ENCODE assay signal across 8 cellular contexts in the genomic region with DNA sequence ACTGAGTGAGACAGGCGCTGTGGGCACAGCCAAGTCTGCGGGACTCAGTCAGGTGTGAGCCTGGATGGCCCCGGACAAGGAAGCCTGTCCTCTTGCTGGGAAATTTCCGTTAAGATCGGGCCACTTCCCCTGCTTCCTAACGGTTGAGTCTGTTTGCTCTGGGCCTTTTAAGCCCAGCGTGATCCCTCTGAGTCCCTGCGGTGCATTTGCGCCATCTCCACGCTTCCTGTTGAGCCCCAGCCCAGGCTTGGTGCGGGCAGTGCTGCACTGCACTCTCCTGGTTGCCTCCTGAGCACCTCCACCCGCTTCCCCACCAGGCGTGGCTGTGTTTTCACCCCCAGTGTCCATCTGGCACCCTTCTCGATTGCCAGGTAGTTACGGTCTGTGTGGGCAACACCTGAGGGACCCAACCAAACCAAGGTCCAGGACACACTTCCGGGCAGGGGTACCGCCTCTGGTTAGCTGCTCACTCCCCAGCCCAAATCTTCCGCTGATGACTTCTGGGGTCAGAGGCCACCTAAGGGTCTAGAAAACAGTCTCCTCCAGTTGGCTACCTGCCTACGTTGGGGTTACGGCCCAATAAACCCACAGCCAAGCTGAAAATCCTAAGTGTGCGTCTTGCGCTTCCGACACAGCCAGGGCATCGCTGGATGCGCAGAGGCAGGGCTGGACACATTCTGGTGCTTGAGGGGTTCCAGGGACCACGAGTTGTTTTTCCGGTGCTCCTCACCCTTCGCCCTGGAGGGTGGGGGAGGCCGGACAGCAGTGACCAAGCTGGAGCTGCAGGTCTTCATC. TPM values are rescaled to one million over a fixed set of nuclear protein-coding genes. Genes with fewer than 3 reads are reported as not detected.
A peak's percentile ranks its signal among the peaks of the same experiment; 100 is the strongest.
DNase-seq lines count a peak whose midpoint lies in the region; ATAC-seq and TF ChIP-seq lines count a peak whose summit lies in the region.

No MANE protein-coding gene starts in this region.

- peak overlapping the region; percentile 98 for H3K4me2 ChIP-seq in smooth muscle cell

- H3K36me3 ChIP-seq in BE2C (peaks cover 39% of the 10 kb centered on the region), H7 (replicated peaks; ENCODE audit: control insufficient read depth, insufficient read depth, low read length) (peaks cover under 1% of the 10 kb centered on the region), smooth muscle cell (ENCODE audit: low read depth) (no peaks in the 10 kb centered on the region)

- no peaks in the 10 kb centered on the region for H3K27me3 Mint-ChIP-seq in T-helper 1 cell treated with Interleukin-12 subunit alpha and Interleukin-12 subunit beta and Interleukin-4 antibody, amounts not matched to agents 30 μg/mL and 1 μg/mL, for 36 hours (ENCODE audit: low read depth)

- H3K4me3 Mint-ChIP-seq in T-helper 1 cell treated with Interleukin-12 subunit alpha and Interleukin-12 subunit beta and Interleukin-4 antibody, amounts not matched to agents 30 μg/mL and 1 μg/mL, for 36 hours = peak overlapping the region; percentile 61

- no peak for ATAC-seq in GM19467 (IDR thresholded peaks at IDR 0.05; ENCODE audit: unreplicated experiment)

- H3K4me1 Mint-ChIP-seq in T-helper 1 cell treated with Interleukin-12 subunit alpha and Interleukin-12 subunit beta and Interleukin-4 antibody, amounts not matched to agents 30 μg/mL and 1 μg/mL, for 36 hours (ENCODE audit: low read depth) = peaks cover 12% of the 10 kb centered on the region

- peaks cover 12% of the 10 kb centered on the region for H3K36me3 Mint-ChIP-seq in T-helper 1 cell treated with Interleukin-12 subunit alpha and Interleukin-12 subunit beta and Interleukin-4 antibody, amounts not matched to agents 30 μg/mL and 1 μg/mL, for 36 hours (ENCODE audit: low read depth)

- H4K20me1 ChIP-seq in smooth muscle cell (ENCODE audit: low read depth) = no peaks in the 10 kb centered on the region

- H3K9me3 ChIP-seq in BE2C (no peaks in the 10 kb centered on the region), smooth muscle cell (replicated peaks; ENCODE audit: low read depth) (no peaks in the 10 kb centered on the region)

- H3K4me3 ChIP-seq in BE2C (ENCODE audit: low read depth, low read length) (peak overlapping the region; percentile 45), H7 (ENCODE audit: insufficient read depth, low read depth, low read length) (peak overlapping the region; percentile 47), smooth muscle cell (peak overlapping the region; percentile 71)

- peak overlapping the region; percentile 26 for H3K27ac Mint-ChIP-seq in T-helper 1 cell treated with Interleukin-12 subunit alpha and Interleukin-12 subunit beta and Interleukin-4 antibody, amounts not matched to agents 30 μg/mL and 1 μg/mL, for 36 hours

- H3K79me2 ChIP-seq in smooth muscle cell (ENCODE audit: low read depth) = no peaks in the 10 kb centered on the region

- H3K4me1 ChIP-seq in BE2C (peaks cover 5% of the 10 kb centered on the region; the same call in 1 of the 2 replicates), smooth muscle cell (ENCODE audit: low read depth) (peaks cover 27% of the 10 kb centered on the region)

- DNase-seq in BE2C = no peak
- DNase-seq in H7 = no peak
- peak; percentile 30 for DNase-seq in fibroblast of gingiva (ENCODE audit: low read depth)
- DNase-seq in smooth muscle cell (lab: John Stamatoyannopoulos, UW; ENCODE audit: unreplicated experiment) = no peak
- DNase-seq in SK-N-DZ (ENCODE audit: low spot score) = no peak
- no peak for DNase-seq in KG1 (lab: John Stamatoyannopoulos, UW)

- no peak overlapping the region for H3K9ac ChIP-seq in smooth muscle cell (ENCODE audit: low read depth)

- H3F3A ChIP-seq in smooth muscle cell (ENCODE audit: low read depth) = peaks cover 5% of the 10 kb centered on the region

- H3K27me3 ChIP-seq in BE2C = no peaks in the 10 kb centered on the region
- peaks cover 1% of the 10 kb centered on the region; the same call in 1 of the 2 replicates for H3K27me3 ChIP-seq in H7 (ENCODE audit: control insufficient read depth, insufficient read depth, low read length)
- no peaks in the 10 kb centered on the region for H3K27me3 ChIP-seq in smooth muscle cell (ENCODE audit: low read depth)

- no peak overlapping the region for H2AFZ ChIP-seq in smooth muscle cell (ENCODE audit: low read depth)

- TF ChIP-seq CTCF in BE2C (IDR thresholded peaks at IDR 0.05; ENCODE audit: low read depth, low read length) = no peak
- TF ChIP-seq CTCF in smooth muscle cell (IDR thresholded peaks at IDR 0.05; ENCODE audit: borderline replicate concordance, insufficient read depth, poor library complexity, severe bottlenecking) = no peak

- H3K27ac ChIP-seq in smooth muscle cell (ENCODE audit: low read depth) = no peak overlapping the region

- 19% methylated on average over 29 of the region's 29 CpGs for WGBS in smooth muscle cell (ENCODE audit: low lambda C conversion rate)

- H3K9me3 Mint-ChIP-seq in T-helper 1 cell treated with Interleukin-12 subunit alpha and Interleukin-12 subunit beta and Interleukin-4 antibody, amounts not matched to agents 30 μg/mL and 1 μg/mL, for 36 hours = no peaks in the 10 kb centered on the region

RNA-seq across cellular contexts. Expression of a gene that starts 1.4 kb away (rescaled TPM):
- polyA plus RNA-seq in BE2C (2012; ENCODE audit: insufficient read depth, insufficient read length, low read depth) = 21.3 TPM
- 50.6 and 56.7 TPM in 2 replicates for total RNA-seq in H7 (2014; rRNA removed; shearing (Covaris generic))
- total RNA-seq in smooth muscle cell = 8.4 and 11.3 TPM in 2 replicates
- polyA plus RNA-seq in smooth muscle cell = 13.0 and 21.0 TPM in 2 replicates
- polyA plus RNA-seq in SK-N-DZ (2014; cell fraction: cytosol; rRNA removed) = 93.2 and 115 TPM in 2 replicates
- polyA plus RNA-seq in SK-N-DZ (2014; cell fraction: nucleus; rRNA removed) = 72.5 and 115 TPM in 2 replicates

RNA-seq across cellular contexts. Expression of a gene that starts 7.5 kb away (rescaled TPM):
- 451 TPM for polyA plus RNA-seq in BE2C (2012; ENCODE audit: insufficient read depth, insufficient read length, low read depth)
- total RNA-seq in H7 (2014; rRNA removed; shearing (Covaris generic)) = 32.3 and 35.9 TPM in 2 replicates
- total RNA-seq in smooth muscle cell = 16.5 and 22.2 TPM in 2 replicates
- 83.6 and 92.4 TPM in 2 replicates for polyA plus RNA-seq in smooth muscle cell
- 49.5 and 59.3 TPM in 2 replicates for polyA plus RNA-seq in SK-N-DZ (2014; cell fraction: cytosol; rRNA removed)
- 27.5 and 48.5 TPM in 2 replicates for polyA plus RNA-seq in SK-N-DZ (2014; cell fraction: nucleus; rRNA removed)

RNA-seq across cellular contexts. Expression of a gene that starts 26.9 kb away (rescaled TPM):
- 393 TPM for polyA plus RNA-seq in BE2C (2012; ENCODE audit: insufficient read depth, insufficient read length, low read depth)
- total RNA-seq in H7 (2014; rRNA removed; shearing (Covaris generic)) = 119 and 133 TPM in 2 replicates
- 64.9 and 68.0 TPM in 2 replicates for total RNA-seq in smooth muscle cell
- polyA plus RNA-seq in smooth muscle cell = 164 and 194 TPM in 2 replicates
- polyA plus RNA-seq in SK-N-DZ (2014; cell fraction: cytosol; rRNA removed) = 132 and 162 TPM in 2 replicates
- 496 and 524 TPM in 2 replicates for polyA plus RNA-seq in SK-N-DZ (2014; cell fraction: nucleus; rRNA removed)

RNA-seq across cellular contexts. Expression of a gene that starts 27.1 kb away (rescaled TPM):
- polyA plus RNA-seq in BE2C (2012; ENCODE audit: insufficient read depth, insufficient read length, low read depth) = 101 TPM
- 47.4 and 74.6 TPM in 2 replicates for total RNA-seq in H7 (2014; rRNA removed; shearing (Covaris generic))
- 22.3 and 24.0 TPM in 2 replicates for total RNA-seq in smooth muscle cell
- 62.1 and 77.3 TPM in 2 replicates for polyA plus RNA-seq in smooth muscle cell
- 88.8 and 96.3 TPM in 2 replicates for polyA plus RNA-seq in SK-N-DZ (2014; cell fraction: cytosol; rRNA removed)
- 36.8 and 45.3 TPM in 2 replicates for polyA plus RNA-seq in SK-N-DZ (2014; cell fraction: nucleus; rRNA removed)

RNA-seq across cellular contexts. Expression of a gene that starts 44.2 kb away (rescaled TPM):
- 66.0 TPM for polyA plus RNA-seq in BE2C (2012; ENCODE audit: insufficient read depth, insufficient read length, low read depth)
- total RNA-seq in H7 (2014; rRNA removed; shearing (Covaris generic)) = 40.7 and 49.7 TPM in 2 replicates
- total RNA-seq in smooth muscle cell = 5.0 and 8.1 TPM in 2 replicates
- polyA plus RNA-seq in smooth muscle cell = 24.6 and 30.2 TPM in 2 replicates
- polyA plus RNA-seq in SK-N-DZ (2014; cell fraction: cytosol; rRNA removed) = 29.5 and 37.1 TPM in 2 replicates
- polyA plus RNA-seq in SK-N-DZ (2014; cell fraction: nucleus; rRNA removed) = 29.1 and 36.7 TPM in 2 replicates
